ENCODE assay signal across 9 cellular contexts in the genomic region with DNA sequence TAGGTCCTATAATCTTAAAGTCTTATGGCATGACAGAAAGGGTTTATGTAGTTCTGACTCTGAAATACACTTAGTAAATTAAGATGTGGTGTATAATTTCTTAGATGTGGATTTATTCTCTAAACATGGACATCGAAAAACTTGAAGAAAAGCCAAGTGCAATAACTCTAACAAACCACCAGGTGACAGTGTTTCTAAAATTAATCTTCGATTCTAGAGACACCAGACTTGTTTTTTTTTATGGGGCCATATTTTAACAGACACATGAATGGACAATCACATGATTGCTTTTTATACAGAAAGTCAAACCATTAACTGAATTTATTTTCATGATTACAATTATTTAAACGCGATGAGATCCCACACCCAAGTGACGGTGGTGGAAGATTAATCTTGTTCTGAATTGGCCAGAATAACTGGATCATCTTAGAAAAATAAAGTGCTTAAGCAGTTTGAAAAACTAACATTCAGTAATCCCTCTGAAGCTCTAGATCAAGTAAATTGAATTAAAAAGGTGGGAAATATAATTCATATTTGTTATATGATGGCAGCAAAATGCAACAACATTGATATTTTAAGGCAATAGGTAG.
DNase-seq lines count a peak whose midpoint lies in the region; ATAC-seq, FAIRE-seq and TF ChIP-seq lines count a peak whose summit lies in the region.
"Had no signal": no experiment of that assay in that cellular context is flagged by ENCODE, and none has a peak within 500 bp of the region (broad histone marks: within the 10 kb centered on the region; RNA-seq: fewer than 3 reads in every experiment).

No MANE protein-coding gene starts in this region.

- POLR2A ChIA-PET in CD8-positive, alpha-beta memory T cell (lab: Charles Lee): no interaction called here

- 28 to 33% methylated on average over 5 of the region's 5 CpGs for WGBS in gastroesophageal sphincter (ENCODE audit: low coverage in 1 of 2), 2 donors

- no peak overlapping the region for H3K4me3 Mint-ChIP-seq in type B pancreatic cell
- no peak overlapping the region for H3K4me3 Mint-ChIP-seq in activated CD4-positive, alpha-beta T cell treated with anti-CD3 and anti-CD28 coated beads, Interleukin-2, amount 10 ng/mL, durations not matched to agents 24 days and 14 days
- H3K4me3 Mint-ChIP-seq in CD8-positive, alpha-beta memory T cell: no peak overlapping the region
- H3K4me3 Mint-ChIP-seq: stimulated activated naive CD8-positive, alpha-beta T cell treated with anti-CD3 and anti-CD28 coated beads, Interleukin-15, Interleukin-2, amounts not matched to agents 100 ng/mL and 50 ng/mL, for 24 hours had no signal

- H3K4me1 Mint-ChIP-seq in type B pancreatic cell (ENCODE audit: unreplicated experiment): peaks cover 23% of the 10 kb centered on the region
- no peaks in the 10 kb centered on the region for H3K4me1 Mint-ChIP-seq in activated CD4-positive, alpha-beta T cell treated with anti-CD3 and anti-CD28 coated beads, Interleukin-2, amount 10 ng/mL, durations not matched to agents 24 days and 14 days
- H3K4me1 Mint-ChIP-seq in CD8-positive, alpha-beta memory T cell: no peaks in the 10 kb centered on the region

- peak; percentile 31 for FAIRE-seq in GM18507 (lab: Jason Lieb, UNC)

- ATAC-seq in gastroesophageal sphincter: no peak

- TF ChIP-seq EP300 in gastroesophageal sphincter (IDR thresholded peaks at IDR 0.05): no peak

- H3K36me3 Mint-ChIP-seq in type B pancreatic cell: no peaks in the 10 kb centered on the region
- H3K36me3 Mint-ChIP-seq in activated CD4-positive, alpha-beta T cell treated with anti-CD3 and anti-CD28 coated beads, Interleukin-2, amount 10 ng/mL, durations not matched to agents 24 days and 14 days (ENCODE audit: low read depth): no peaks in the 10 kb centered on the region
- no peaks in the 10 kb centered on the region for H3K36me3 Mint-ChIP-seq in CD8-positive, alpha-beta memory T cell

- TF ChIP-seq CTCF in gastroesophageal sphincter (IDR thresholded peaks at IDR 0.05) (peak; percentile 39 to 64 (median 46)), type B pancreatic cell (conservative IDR thresholded peaks at IDR 0.05) (peak; percentile 92)

- CTCF ChIA-PET in CD8-positive, alpha-beta memory T cell (lab: Charles Lee): no interaction called here

- no peaks in the 10 kb centered on the region for H3K27me3 ChIP-seq in gastroesophageal sphincter
- H3K27me3 ChIP-seq in CD8-positive, alpha-beta memory T cell (ENCODE audit: insufficient read depth, low read length, poor library complexity, severe bottlenecking): no peaks in the 10 kb centered on the region

- no peak overlapping the region for H3K27ac Mint-ChIP-seq in type B pancreatic cell
- no peak overlapping the region for H3K27ac Mint-ChIP-seq in activated CD4-positive, alpha-beta T cell treated with anti-CD3 and anti-CD28 coated beads, Interleukin-2, amount 10 ng/mL, durations not matched to agents 24 days and 14 days
- no peak overlapping the region for H3K27ac Mint-ChIP-seq in CD8-positive, alpha-beta memory T cell
- H3K27ac Mint-ChIP-seq: stimulated activated naive CD8-positive, alpha-beta T cell treated with anti-CD3 and anti-CD28 coated beads, Interleukin-15, Interleukin-2, amounts not matched to agents 100 ng/mL and 50 ng/mL, for 24 hours had no signal

- no peak overlapping the region for H3K27ac ChIP-seq in gastroesophageal sphincter
- no peak overlapping the region for H3K27ac ChIP-seq in CD8-positive, alpha-beta memory T cell (ENCODE audit: low read depth, low read length)

- H3K4me1 ChIP-seq in gastroesophageal sphincter: peaks cover 0 to 9% (median 2%) of the 10 kb centered on the region in 3 donors
- H3K4me1 ChIP-seq in CD8-positive, alpha-beta memory T cell (ENCODE audit: insufficient read depth, low read length): no peaks in the 10 kb centered on the region

- DNase-seq in A172 (ENCODE audit: low spot score) (peak; percentile 59), GM18507 (ENCODE audit: extremely low spot score, insufficient read length, low read depth) (peak; percentile 2), LHCN-M2 (ENCODE audit: low read depth) (peak; percentile 52), SKM-1 (lab: John Stamatoyannopoulos, UW; ENCODE audit: unreplicated experiment) (peak; percentile 32), type B pancreatic cell (ENCODE audit: extremely low spot score, unreplicated experiment) (no peak)
- no peak for DNase-seq in activated CD4-positive, alpha-beta T cell treated with anti-CD3 and anti-CD28 coated beads, Interleukin-2, amount 10 ng/mL, durations not matched to agents 24 days and 14 days
- DNase-seq in CD8-positive, alpha-beta memory T cell: no peak

- no peak overlapping the region for H3K4me3 ChIP-seq in gastroesophageal sphincter
- no peak overlapping the region for H3K4me3 ChIP-seq in CD8-positive, alpha-beta memory T cell (ENCODE audit: low read length)

- no peak for TF ChIP-seq POLR2A in gastroesophageal sphincter (IDR thresholded peaks at IDR 0.05)

- no peaks in the 10 kb centered on the region for H3K36me3 ChIP-seq in gastroesophageal sphincter
- H3K36me3 ChIP-seq in CD8-positive, alpha-beta memory T cell (ENCODE audit: insufficient read depth, low read length): no peaks in the 10 kb centered on the region

- H3K9me3 ChIP-seq in gastroesophageal sphincter: peaks cover 0 to 1% (median 0%) of the 10 kb centered on the region in 3 donors
- no peaks in the 10 kb centered on the region for H3K9me3 ChIP-seq in CD8-positive, alpha-beta memory T cell (ENCODE audit: low read length)

- H3K27me3 Mint-ChIP-seq in type B pancreatic cell: no peaks in the 10 kb centered on the region
- no peaks in the 10 kb centered on the region for H3K27me3 Mint-ChIP-seq in activated CD4-positive, alpha-beta T cell treated with anti-CD3 and anti-CD28 coated beads, Interleukin-2, amount 10 ng/mL, durations not matched to agents 24 days and 14 days
- no peaks in the 10 kb centered on the region for H3K27me3 Mint-ChIP-seq in CD8-positive, alpha-beta memory T cell
- H3K27me3 Mint-ChIP-seq: stimulated activated naive CD8-positive, alpha-beta T cell treated with anti-CD3 and anti-CD28 coated beads, Interleukin-15, Interleukin-2, amounts not matched to agents 100 ng/mL and 50 ng/mL, for 24 hours had no signal

- intact Hi-C loops in activated CD4-positive, alpha-beta T cell treated with anti-CD3 and anti-CD28 coated beads, Interleukin-2, amount 10 ng/mL, durations not matched to agents 24 days and 14 days (cut with micrococcal nuclease): loop anchor here (1.0 kb wide), 1 partner anchor 618 kb away; no protein-coding TSS in a partner anchor

- no peaks in the 10 kb centered on the region for H3K9me3 Mint-ChIP-seq in type B pancreatic cell
- H3K9me3 Mint-ChIP-seq in activated CD4-positive, alpha-beta T cell treated with anti-CD3 and anti-CD28 coated beads, Interleukin-2, amount 10 ng/mL, durations not matched to agents 24 days and 14 days: no peaks in the 10 kb centered on the region
- peaks cover 0 to 16% (median 4%) of the 10 kb centered on the region in 5 donors for H3K9me3 Mint-ChIP-seq in CD8-positive, alpha-beta memory T cell

Comparison
In these comparisons a context has a peak if more than half of its experiments do, and no peak if none do; other contexts are left out.
1. DNase-seq: peak in A172 (single experiment), GM18507 (single experiment), LHCN-M2 (single experiment) and SKM-1 (single experiment); none in type B pancreatic cell (single experiment), activated CD4-positive, alpha-beta T cell treated with anti-CD3 and anti-CD28 coated beads, Interleukin-2, amount 10 ng/mL, durations not matched to agents 24 days and 14 days (single experiment) and CD8-positive, alpha-beta memory T cell (0 of 5).